1 cellular context compared by ENCODE assay signal in genomic region chr10:11325817-11326216, GRCh38.
TF ChIP-seq lines count a peak whose summit lies in the region.

No MANE protein-coding gene starts in this region.

TF ChIP-seq in neural cell, 6 proteins besides CTCF, POLR2A, EP300 and RAD21 (continued from another document):
- TF ChIP-seq REST (IDR thresholded peaks at IDR 0.05; ENCODE audit: borderline replicate concordance): no peak
- no peak for TF ChIP-seq POLR2AphosphoS5 (IDR thresholded peaks at IDR 0.05)
- no peak for TF ChIP-seq SMC3 (conservative IDR thresholded peaks at IDR 0.05; ENCODE audit: poor library complexity)
- TF ChIP-seq TAF1 (IDR thresholded peaks at IDR 0.05; ENCODE audit: low read depth): no peak
